Comparison of ENCODE assay signal across 1 cellular context in the genomic region with DNA sequence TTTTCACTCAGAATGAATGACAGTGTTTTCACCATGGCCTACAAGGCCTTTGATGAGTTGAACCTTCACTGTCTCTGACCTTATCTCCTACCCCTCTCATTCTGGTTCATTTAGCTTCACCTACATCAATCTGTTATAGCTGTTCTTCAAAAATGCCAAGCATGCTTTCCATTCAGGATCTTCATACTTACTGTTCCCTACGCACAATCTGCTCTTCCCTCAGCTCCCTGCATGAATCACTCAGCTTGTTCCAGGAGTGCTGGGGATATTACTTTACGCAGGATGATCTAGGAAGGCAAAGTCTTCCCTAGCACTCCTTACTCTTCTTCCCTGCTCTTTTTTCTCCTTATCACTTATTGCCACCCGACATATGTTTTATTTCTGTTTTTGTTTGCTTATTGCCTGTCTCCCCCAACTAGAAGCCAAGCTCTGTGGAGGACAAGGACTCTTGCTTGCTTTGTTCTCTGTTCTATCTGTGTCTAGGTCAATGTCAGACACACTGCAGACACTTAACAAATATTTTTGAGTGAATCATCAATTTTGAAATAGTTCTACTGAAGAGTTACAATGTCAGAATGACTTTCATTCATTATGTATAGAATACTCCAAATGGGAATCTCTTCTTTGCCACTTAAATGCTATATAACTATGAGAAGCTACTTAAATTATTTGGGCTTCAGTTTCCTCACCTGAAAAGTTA.
TF ChIP-seq lines count a peak whose summit lies in the region.

No MANE protein-coding gene starts in this region.

TF ChIP-seq in GM23338, 12 proteins besides CTCF, POLR2A, EP300 and RAD21 (continued from another document):
- TF ChIP-seq REST (IDR thresholded peaks at IDR 0.05; ENCODE audit: unreplicated experiment) = no peak
- TF ChIP-seq STAT1 (IDR thresholded peaks at IDR 0.05; ENCODE audit: unreplicated experiment) = no peak
- no peak for TF ChIP-seq ETS1 (IDR thresholded peaks at IDR 0.05)
- no peak for TF ChIP-seq EZH2phosphoT487 (IDR thresholded peaks at IDR 0.05; ENCODE audit: unreplicated experiment)
- no peak for TF ChIP-seq ZNF331 (CRISPR knock-in tag; IDR thresholded peaks at IDR 0.05; ENCODE audit: low read depth)
- TF ChIP-seq JUNB (IDR thresholded peaks at IDR 0.05; ENCODE audit: unreplicated experiment) = no peak
- TF ChIP-seq NANOG (IDR thresholded peaks at IDR 0.05; ENCODE audit: borderline replicate concordance) = no peak
- no peak for TF ChIP-seq CREB1 (CRISPR knock-in tag; IDR thresholded peaks at IDR 0.05; ENCODE audit: low read depth)
